In the genomic region with DNA sequence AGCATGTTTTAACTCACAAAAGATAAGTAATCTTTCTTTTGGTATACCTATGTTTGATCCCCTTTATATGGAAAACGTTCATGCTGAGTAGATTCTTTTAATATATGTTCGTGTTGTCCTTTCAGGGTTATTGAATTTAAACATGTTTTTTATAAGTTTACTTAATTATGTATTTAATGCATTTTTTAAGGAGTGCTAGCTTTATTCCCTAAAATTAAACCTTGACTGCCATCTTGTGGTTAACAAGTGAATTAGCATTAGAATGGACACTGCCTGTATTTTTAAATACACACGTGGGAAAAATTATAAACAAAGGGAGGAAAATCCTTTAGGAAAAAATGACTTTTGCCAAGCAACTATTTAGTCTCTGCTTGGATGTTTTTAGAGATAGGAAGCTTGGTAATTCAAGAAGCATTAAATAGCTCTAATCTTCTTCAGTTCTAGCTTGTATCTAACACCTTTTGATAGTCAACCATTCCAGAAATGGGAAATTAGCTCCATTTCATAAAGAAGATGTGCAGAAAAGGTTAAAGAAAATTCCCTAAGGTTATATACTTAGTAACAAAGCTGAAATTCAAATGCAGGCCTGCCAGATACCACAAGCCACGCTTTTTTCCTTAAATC, we compare ENCODE assay signal across 9 cellular contexts. TPM values are rescaled to one million over a fixed set of nuclear protein-coding genes. Genes with fewer than 3 reads are reported as not detected.
DNase-seq lines count a peak whose midpoint lies in the region; ATAC-seq and TF ChIP-seq lines count a peak whose summit lies in the region.
"Had no signal": no experiment of that assay in that cellular context is flagged by ENCODE, and none has a peak within 500 bp of the region (broad histone marks: within the 10 kb centered on the region; RNA-seq: fewer than 3 reads in every experiment).

No MANE protein-coding gene starts in this region.

- H3K9me3 ChIP-seq in Panc1 (ENCODE audit: control insufficient read depth, insufficient read depth, low read depth, low read length) (no peaks in the 10 kb centered on the region), osteoblast (ENCODE audit: low read depth, low read length) (no peaks in the 10 kb centered on the region)

- H3K9me3 Mint-ChIP-seq in activated CD4-positive, alpha-beta memory T cell treated with anti-CD3 and anti-CD28 coated beads, Interleukin-2, amount 10 ng/mL, durations not matched to agents 7 days and 5 days, result no peaks in the 10 kb centered on the region
- H3K9me3 Mint-ChIP-seq: stimulated activated naive CD8-positive, alpha-beta T cell treated with anti-CD3 and anti-CD28 coated beads, Interleukin-15, Interleukin-2, amounts not matched to agents 100 ng/mL and 50 ng/mL, for 24 hours had no signal

- no peaks in the 10 kb centered on the region for H4K20me1 ChIP-seq in osteoblast (ENCODE audit: insufficient read depth, low read length)

- no peak overlapping the region for H3K27ac Mint-ChIP-seq in activated CD4-positive, alpha-beta memory T cell treated with anti-CD3 and anti-CD28 coated beads, Interleukin-2, amount 10 ng/mL, durations not matched to agents 7 days and 5 days

- peak; percentile 47 for ATAC-seq in HG03175 (IDR thresholded peaks at IDR 0.05; ENCODE audit: unreplicated experiment)
- 0 out of 2 replicates have a peak, but pooled peaks have one; percentile 47 for ATAC-seq in Panc1
- no peak for ATAC-seq in HG03469 (IDR thresholded peaks at IDR 0.05; ENCODE audit: unreplicated experiment)

- BruUV-seq in Panc1 (replicated peaks; lab: Mats Ljungman, UMichigan), result no TSS peak

- H3K4me1 ChIP-seq in Panc1 (ENCODE audit: control insufficient read depth, insufficient read depth, low read length) (peaks cover 22% of the 10 kb centered on the region), osteoblast (ENCODE audit: insufficient read depth, low read length) (peaks cover 13% of the 10 kb centered on the region)

- POLR2A ChIA-PET in Panc1 (lab: Charles Lee), result no interaction called here
- POLR2A ChIA-PET in activated CD4-positive, alpha-beta memory T cell treated with anti-CD3 and anti-CD28 coated beads, Interleukin-2, amount 10 ng/mL, durations not matched to agents 7 days and 5 days (lab: Charles Lee), result no interaction called here

- H2AFZ ChIP-seq in osteoblast (ENCODE audit: low read length), result no peak overlapping the region

- TF ChIP-seq CTCF in Panc1 (IDR thresholded peaks at IDR 0.05) (peak; percentile 69; the same call in 1 of the 2 replicates), osteoblast (IDR thresholded peaks at IDR 0.05; ENCODE audit: extremely low read depth, low read depth, low read length) (peak; percentile 73)

- peaks cover 21% of the 10 kb centered on the region for H3K27me3 Mint-ChIP-seq in activated CD4-positive, alpha-beta memory T cell treated with anti-CD3 and anti-CD28 coated beads, Interleukin-2, amount 10 ng/mL, durations not matched to agents 7 days and 5 days

- DNase-seq in CD1c-positive myeloid dendritic cell (ENCODE audit: extremely low spot score) (peak; percentile 69), Panc1 (ENCODE audit: low read depth, low spot score) (peak; percentile 41), epidermal melanocyte (ENCODE audit: insufficient read length, low spot score) (peak; percentile 21), osteoblast (ENCODE audit: insufficient read length, low spot score, missing footprints) (no peak), HuH-7.5 (ENCODE audit: low spot score) (no peak)
- no peak for DNase-seq in activated CD4-positive, alpha-beta memory T cell treated with anti-CD3 and anti-CD28 coated beads, Interleukin-2, amount 10 ng/mL, durations not matched to agents 7 days and 5 days

- H3K4me3 ChIP-seq in Panc1 (ENCODE audit: low read depth in 2 of 2, low read length in 2 of 2), result no peak overlapping the region
- no peak overlapping the region for H3K4me3 ChIP-seq in osteoblast (ENCODE audit: insufficient read depth, low read length)

- peaks cover 13% of the 10 kb centered on the region for H3K4me1 Mint-ChIP-seq in activated CD4-positive, alpha-beta memory T cell treated with anti-CD3 and anti-CD28 coated beads, Interleukin-2, amount 10 ng/mL, durations not matched to agents 7 days and 5 days

- H3K4me2 ChIP-seq in osteoblast (ENCODE audit: insufficient read depth, low read length), result no peak overlapping the region

- H3K36me3 ChIP-seq in Panc1 (ENCODE audit: control insufficient read depth, insufficient read depth, low read length) (no peaks in the 10 kb centered on the region), osteoblast (ENCODE audit: insufficient read depth, low read length) (no peaks in the 10 kb centered on the region)

- intact Hi-C loops in Panc1 (cut with micrococcal nuclease; ENCODE audit: unreplicated experiment), result loop anchor here (5.0 to 10.0 kb wide), 3 partner anchors 312 to 669 kb away; a partner anchor contains a TSS

- CTCF ChIA-PET in Panc1 (lab: Charles Lee), result interaction anchor here (0.5 to 1.2 kb wide), 3 partner anchors 555 to 572 kb away, joined by 3 to 8 read pairs (median 5); no protein-coding TSS in a partner anchor
- CTCF ChIA-PET in activated CD4-positive, alpha-beta memory T cell treated with anti-CD3 and anti-CD28 coated beads, Interleukin-2, amount 10 ng/mL, durations not matched to agents 7 days and 5 days (lab: Charles Lee), result interaction anchor here (0.8 to 2.0 kb wide), 18 partner anchors 8 to 671 kb away, joined by 3 to 18 read pairs (median 4); no protein-coding TSS in a partner anchor

- no peak overlapping the region; the same call in 1 of the 2 replicates for H3K27ac ChIP-seq in Panc1 (ENCODE audit: low read length)
- no peak overlapping the region for H3K27ac ChIP-seq in osteoblast (ENCODE audit: low read depth, low read length)

- H3K36me3 Mint-ChIP-seq in activated CD4-positive, alpha-beta memory T cell treated with anti-CD3 and anti-CD28 coated beads, Interleukin-2, amount 10 ng/mL, durations not matched to agents 7 days and 5 days (ENCODE audit: low read depth), result no peaks in the 10 kb centered on the region

- in situ Hi-C loops in Panc1 (cut with HindIII; ENCODE audit: low pct_unique_long_range_greater_than_20kb, low sequenced_read_pairs), result loop anchor here (25.0 kb wide), 1 partner anchor 559 kb away; no protein-coding TSS in a partner anchor

- no peaks in the 10 kb centered on the region for H3K27me3 ChIP-seq in Panc1 (ENCODE audit: control insufficient read depth, insufficient read depth, low read length)
- peaks cover 3% of the 10 kb centered on the region for H3K27me3 ChIP-seq in osteoblast (ENCODE audit: insufficient read depth, low read length)

- H3K4me3 Mint-ChIP-seq in activated CD4-positive, alpha-beta memory T cell treated with anti-CD3 and anti-CD28 coated beads, Interleukin-2, amount 10 ng/mL, durations not matched to agents 7 days and 5 days, result no peak overlapping the region

- no peaks in the 10 kb centered on the region for H3K79me2 ChIP-seq in osteoblast (ENCODE audit: insufficient read depth, low read length)

RNA-seq across cellular contexts. Expression of a gene that starts 43.0 kb away (rescaled TPM):
- not detected for total RNA-seq in Panc1 (2021; ENCODE audit: unreplicated experiment)
- polyA plus RNA-seq in Panc1 (2012; ENCODE audit: insufficient read length), result not detected
- total RNA-seq in osteoblast, result not detected in 2 replicates
- not detected for total RNA-seq in activated CD4-positive, alpha-beta memory T cell treated with anti-CD3 and anti-CD28 coated beads, Interleukin-2, amount 10 ng/mL, durations not matched to agents 7 days and 5 days

Comparison
In these comparisons a context has a peak if more than half of its experiments do, and no peak if none do; other contexts are left out.
1. DNase-seq: peak in CD1c-positive myeloid dendritic cell (single experiment), Panc1 (single experiment) and epidermal melanocyte (single experiment); none in osteoblast (single experiment), activated CD4-positive, alpha-beta memory T cell treated with anti-CD3 and anti-CD28 coated beads, Interleukin-2, amount 10 ng/mL, durations not matched to agents 7 days and 5 days (single experiment) and HuH-7.5 (single experiment).